Comparison of ENCODE assay signal across 12 cellular contexts in genomic region chr7:82049442-82049841, GRCh38.
DNase-seq lines count a peak whose midpoint lies in the region; ATAC-seq and TF ChIP-seq lines count a peak whose summit lies in the region.
"Had no signal": no experiment of that assay in that cellular context is flagged by ENCODE, and none has a peak within 500 bp of the region (broad histone marks: within the 10 kb centered on the region; RNA-seq: fewer than 3 reads in every experiment).

No MANE protein-coding gene starts in this region.

- intact Hi-C loops in Right ventricle myocardium inferior (cut with DNase I) (loop anchor here (5.0 kb wide), 1 partner anchor 183 kb away; no protein-coding TSS in a partner anchor), right cardiac atrium (cut with DNase I) (loop anchor here (5.0 to 10.0 kb wide), 3 partner anchors 435 to 555 kb away; no protein-coding TSS in a partner anchor)

- DNase-seq in Right ventricle myocardium inferior (ENCODE audit: missing footprints) (no peak), right atrium auricular region (ENCODE audit: low spot score) (no peak), right cardiac atrium (peak in 2 of 3 donors; percentile 19 to 41), foreskin fibroblast (no peak), AG08395 (ENCODE audit: low spot score) (no peak), T-helper 9 cell (no peak), 8988T (no peak)
- DNase-seq: activated naive CD8-positive, alpha-beta T cell treated with anti-CD3 and anti-CD28 coated beads for 36 hours; endodermal cell; MM.1S had no signal

- ATAC-seq in Right ventricle myocardium inferior = peak; percentile 62
- peak in 1 of 2 donors; percentile 55 for ATAC-seq in right cardiac atrium
- ATAC-seq: stimulated activated memory B cell treated with anti-CD40 and anti-IgM and Interleukin-4, amounts not matched to agents 10 μg/mL and 1 μg/mL and 100 μg/mL, for 72 hours had no signal

- H3K27me3 ChIP-seq in right atrium auricular region (no peaks in the 10 kb centered on the region), right cardiac atrium (ENCODE audit: control insufficient read depth, insufficient read depth) (no peaks in the 10 kb centered on the region)

- H3K27ac ChIP-seq in right atrium auricular region = peak overlapping the region in 1 of 2 donors; percentile 1
- H3K27ac ChIP-seq in VCaP = peak overlapping the region; percentile 54
- H3K27ac ChIP-seq in right cardiac atrium (ENCODE audit: low read length) = no peak overlapping the region

- no peaks in the 10 kb centered on the region for H3K36me3 ChIP-seq in right atrium auricular region

- H3K4me1 ChIP-seq in right atrium auricular region = peaks cover 0 to 18% of the 10 kb centered on the region in 2 donors
- peaks cover 1% of the 10 kb centered on the region for H3K4me1 ChIP-seq in right cardiac atrium (ENCODE audit: control insufficient read depth, insufficient read depth, low read length)

- H3K4me3 ChIP-seq in right atrium auricular region (no peak overlapping the region), right cardiac atrium (ENCODE audit: low read length) (no peak overlapping the region), foreskin fibroblast (ENCODE audit: low read depth in 1 of 2, low read length in 2 of 2) (no peak overlapping the region)

- WGBS in right cardiac atrium = 68% methylated on average over 5 of the region's 5 CpGs

- TF ChIP-seq CTCF in right atrium auricular region (IDR thresholded peaks at IDR 0.05) (no peak), VCaP (conservative IDR thresholded peaks at IDR 0.05) (no peak), foreskin fibroblast (IDR thresholded peaks at IDR 0.05; ENCODE audit: low read depth, low read length) (no peak)

- no peaks in the 10 kb centered on the region for H3K9me3 ChIP-seq in right atrium auricular region
- H3K9me3 ChIP-seq in right cardiac atrium (ENCODE audit: control insufficient read depth, low read length) = no peaks in the 10 kb centered on the region

Comparison
In these comparisons a context has a peak if more than half of its experiments do, and no peak if none do; other contexts are left out.
1. DNase-seq: peak in right cardiac atrium (2 of 3); none in Right ventricle myocardium inferior (single experiment), right atrium auricular region (single experiment), foreskin fibroblast (0 of 2), AG08395 (single experiment), T-helper 9 cell (single experiment) and 8988T (single experiment).